In the genomic region with DNA sequence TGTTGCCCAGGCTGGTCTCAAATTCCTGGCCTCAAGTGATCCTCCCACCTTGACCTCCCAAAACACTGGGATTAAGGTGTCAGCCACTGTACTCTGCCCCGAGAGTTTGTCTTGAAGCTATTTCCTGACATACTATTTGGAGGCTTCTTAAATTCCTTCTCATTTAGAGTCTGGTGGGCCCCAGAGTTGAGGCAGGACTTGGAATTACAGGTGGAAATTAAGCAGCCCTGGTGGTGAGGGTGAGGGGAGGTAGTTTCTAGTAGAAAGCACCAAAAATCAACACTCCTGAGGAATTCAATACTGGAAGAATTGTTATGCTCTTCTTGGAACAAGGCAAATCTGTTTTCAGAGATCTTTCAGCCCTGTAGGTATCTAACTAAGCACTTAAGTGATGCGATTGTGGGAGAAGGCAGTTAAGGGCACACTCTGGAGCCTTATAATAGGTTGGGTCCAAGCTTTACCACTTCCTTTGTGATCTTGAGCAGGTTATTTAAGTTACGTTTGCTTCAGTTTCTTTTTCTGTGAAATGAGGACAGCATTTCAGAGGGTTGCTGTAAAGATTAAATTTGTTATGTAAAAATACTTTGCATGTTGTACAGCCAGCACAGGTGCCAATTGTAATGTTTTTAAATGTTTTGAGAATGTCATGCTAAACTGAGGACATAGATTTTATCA, we compare ENCODE assay signal across 15 cellular contexts.
DNase-seq lines count a peak whose midpoint lies in the region; ATAC-seq and TF ChIP-seq lines count a peak whose summit lies in the region.
"Had no signal": no experiment of that assay in that cellular context is flagged by ENCODE, and none has a peak within 500 bp of the region (broad histone marks: within the 10 kb centered on the region; RNA-seq: fewer than 3 reads in every experiment).

No MANE protein-coding gene starts in this region.

- intact Hi-C loops in activated CD8-positive, alpha-beta T cell treated with anti-CD3 and anti-CD28 coated beads for 36 hours (cut with micrococcal nuclease), result no loop called here

- no peak overlapping the region for H3K4me3 Mint-ChIP-seq in activated CD8-positive, alpha-beta T cell treated with anti-CD3 and anti-CD28 coated beads for 36 hours

- peaks cover 6% of the 10 kb centered on the region for H3K4me1 Mint-ChIP-seq in activated CD8-positive, alpha-beta T cell treated with anti-CD3 and anti-CD28 coated beads for 36 hours (ENCODE audit: low read depth)

- ATAC-seq in GM18508 (IDR thresholded peaks at IDR 0.05; ENCODE audit: insufficient read depth, unreplicated experiment) (peak; percentile 76), HG02981 (IDR thresholded peaks at IDR 0.05; ENCODE audit: unreplicated experiment) (peak; percentile 90)
- ATAC-seq in activated CD8-positive, alpha-beta T cell treated with anti-CD3 and anti-CD28 coated beads for 36 hours, result no peak

- POLR2A ChIA-PET in activated CD8-positive, alpha-beta T cell treated with anti-CD3 and anti-CD28 coated beads for 36 hours (lab: Charles Lee), result no interaction called here

- CTCF ChIA-PET in activated CD8-positive, alpha-beta T cell treated with anti-CD3 and anti-CD28 coated beads for 36 hours (lab: Charles Lee), result interaction anchor here (1.5 kb wide), 1 partner anchor 60 kb away, joined by 3 read pairs; no protein-coding TSS in a partner anchor

- no peak for TF ChIP-seq CTCF in GM20000 (IDR thresholded peaks at IDR 0.05; ENCODE audit: extremely low read depth, missing control alignments)
- no peak for TF ChIP-seq CTCF in activated CD8-positive, alpha-beta T cell treated with anti-CD3 and anti-CD28 coated beads for 36 hours (IDR thresholded peaks at IDR 0.05)

- no peaks in the 10 kb centered on the region for H3K36me3 Mint-ChIP-seq in activated CD8-positive, alpha-beta T cell treated with anti-CD3 and anti-CD28 coated beads for 36 hours (ENCODE audit: low read depth)

- peak; percentile 45 for DNase-seq in GM20000 (ENCODE audit: low spot score)
- DNase-seq in activated CD8-positive, alpha-beta T cell treated with anti-CD3 and anti-CD28 coated beads for 36 hours, result no peak
- DNase-seq in effector CD4-positive, alpha-beta T cell, result no peak
- no peak for DNase-seq in SKM-1 (lab: John Stamatoyannopoulos, UW; ENCODE audit: unreplicated experiment)
- DNase-seq in mucosa of gallbladder (ENCODE audit: low spot score), result no peak
- no peak for DNase-seq in NCI-H1105 treated with DMSO at 0.1 percent for 48 hours (lab: John Stamatoyannopoulos, UW)
- DNase-seq: activated CD8-positive, alpha-beta memory T cell treated with anti-CD3 and anti-CD28 coated beads, Interleukin-2, amount 50 U/mL, for 4 hours; Caco-2; cerebellar nuclear complex; hypothalamus; SHP77; stimulated activated CD4-positive, alpha-beta T cell treated with anti-CD3 and anti-CD28 coated beads, Interleukin-2, amount 100 ng/mL, for 48 hours; trophoblast cell had no signal

- peaks cover 41% of the 10 kb centered on the region for H3K27me3 Mint-ChIP-seq in activated CD8-positive, alpha-beta T cell treated with anti-CD3 and anti-CD28 coated beads for 36 hours

- no peaks in the 10 kb centered on the region for H3K9me3 Mint-ChIP-seq in activated CD8-positive, alpha-beta T cell treated with anti-CD3 and anti-CD28 coated beads for 36 hours

- peak overlapping the region; percentile 55 for H3K27ac Mint-ChIP-seq in activated CD8-positive, alpha-beta T cell treated with anti-CD3 and anti-CD28 coated beads for 36 hours
